ENCODE assay signal across 1 cellular context in genomic region chr7:121440857-121441503, GRCh38.
TF ChIP-seq lines count a peak whose summit lies in the region.

No MANE protein-coding gene starts in this region.

TF ChIP-seq in K562, 482 proteins besides CTCF, POLR2A, EP300 and RAD21 (continued from another document and continues in another):
- TF ChIP-seq ARID4B (CRISPR knock-in tag; IDR thresholded peaks at IDR 0.05) (no peak), MEF2D (tag; conservative IDR thresholded peaks at IDR 0.05; ENCODE audit: low read depth) (0 out of 2 replicates have a peak, but pooled peaks have one; percentile 27), FOXK2 (conservative IDR thresholded peaks at IDR 0.05 in 1 of 2, IDR thresholded peaks at IDR 0.05 in 1 of 2; ENCODE audit: low read depth in 2 of 2) (peak in 1 of 2 experiments; percentile 42; a peak in 1 of 4 replicates), ZBTB40 (IDR thresholded peaks at IDR 0.05) (0 out of 2 replicates have a peak, but pooled peaks have one; percentile 41), ZBTB40 (CRISPR knock-in tag; IDR thresholded peaks at IDR 0.05) (no peak), RBFOX2 (IDR thresholded peaks at IDR 0.05; ENCODE audit: low read depth, low read length) (0 out of 2 replicates have a peak, but pooled peaks have one; percentile 24), C11orf30 (IDR thresholded peaks at IDR 0.05; ENCODE audit: low read depth) (peak; percentile 16; the same call in 1 of the 2 replicates), DIDO1 (tag; IDR thresholded peaks at IDR 0.05; ENCODE audit: low read depth) (no peak), KLF1 (tag; IDR thresholded peaks at IDR 0.05) (peak; percentile 50; the same call in 1 of the 2 replicates), TFE3 (CRISPR knock-in tag; IDR thresholded peaks at IDR 0.05) (no peak), ZNF324 (CRISPR knock-in tag; IDR thresholded peaks at IDR 0.05) (no peak), ZNF780A (CRISPR knock-in tag; IDR thresholded peaks at IDR 0.05) (no peak), MLLT1 (IDR thresholded peaks at IDR 0.05) (peak in 1 of 2 experiments; percentile 39; a peak in 1 of 4 replicates), ATF1 (CRISPR knock-in tag; IDR thresholded peaks at IDR 0.05) (no peak), ATF1 (tag; IDR thresholded peaks at IDR 0.05) (peak; percentile 77), PHF8 (IDR thresholded peaks at IDR 0.05; ENCODE audit: borderline replicate concordance, low read length) (peak; percentile 14; the same call in 1 of the 2 replicates), ZNF644 (tag; IDR thresholded peaks at IDR 0.05; ENCODE audit: low read depth) (no peak), EP400 (IDR thresholded peaks at IDR 0.05) (no peak; the same call in 1 of the 2 replicates), ZNF639 (CRISPR knock-in tag; conservative IDR thresholded peaks at IDR 0.05 in 1 of 2, IDR thresholded peaks at IDR 0.05 in 1 of 2) (no peak), SMARCA4 (IDR thresholded peaks at IDR 0.05) (peak; percentile 30; the same call in 1 of the 2 replicates), KLF6 (CRISPR knock-in tag; IDR thresholded peaks at IDR 0.05; ENCODE audit: borderline replicate concordance) (no peak), CREB1 (IDR thresholded peaks at IDR 0.05) (peak; percentile 37; the same call in 1 of the 2 replicates), CREB1 (CRISPR knock-in tag; IDR thresholded peaks at IDR 0.05) (no peak)
